ENCODE assay signal across 22 cellular contexts in the genomic region with DNA sequence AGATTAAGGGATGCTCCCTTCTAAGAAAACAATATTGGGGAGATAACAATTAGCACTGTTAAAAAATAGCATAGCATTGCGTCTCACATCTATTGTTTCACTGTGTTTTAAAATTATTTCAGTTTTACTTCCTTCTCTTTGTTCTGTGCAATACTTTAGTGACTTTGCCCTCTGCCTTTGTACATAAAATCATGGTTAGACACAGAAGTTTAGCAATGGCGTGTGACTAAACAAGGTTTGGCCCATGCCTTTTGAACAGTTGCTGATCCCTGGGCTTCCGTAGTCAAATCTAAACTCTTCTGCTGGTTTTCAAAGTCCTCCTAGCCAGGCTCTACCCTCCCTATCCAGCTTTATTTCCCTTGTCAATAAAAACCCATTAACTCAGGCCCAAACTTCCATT.
"Had no signal": no experiment of that assay in that cellular context is flagged by ENCODE, and none has a peak within 500 bp of the region (broad histone marks: within the 10 kb centered on the region; RNA-seq: fewer than 3 reads in every experiment).

No MANE protein-coding gene starts in this region.

- H3K36me3 ChIP-seq: right lobe of liver, thoracic aorta had no signal

- H3K4me3 ChIP-seq: right lobe of liver, thoracic aorta had no signal

- H3K27ac ChIP-seq: right lobe of liver, thoracic aorta had no signal

- H3K4me1 ChIP-seq: right lobe of liver had no signal

- DNase-seq: activated B cell treated with CpG ODN at 0.5 μM for 24 hours; activated CD4-positive, alpha-beta T cell treated with anti-CD3 and anti-CD28 coated beads, Interleukin-2, amount 50 U/mL, for 1 hour; activated CD8-positive, alpha-beta T cell treated with anti-CD3 and anti-CD28 coated beads for 36 hours; activated gamma-delta T cell treated with Interleukin-2 at 50 U/mL for 16 hours; activated naive CD4-positive, alpha-beta T cell treated with anti-CD3 and anti-CD28 coated beads, Interleukin-2, amount 50 U/mL, for 16 hours; activated T-cell treated with anti-CD3 and anti-CD28 coated beads, Interleukin-2, amount 50 U/mL, for 4 hours; amygdala; caudate nucleus; endodermal cell; foreskin fibroblast; head of caudate nucleus; hypothalamus; immature natural killer cell; kidney; right lobe of liver; stimulated activated CD4-positive, alpha-beta T cell treated with anti-CD3 and anti-CD28 coated beads, Interleukin-4, amount 100 ng/mL, for 24 hours; T-helper 2 cell; trophoblast cell had no signal

- H3K9me3 ChIP-seq: right lobe of liver, thoracic aorta had no signal

- ATAC-seq: activated CD8-positive, alpha-beta T cell treated with anti-CD3 and anti-CD28 coated beads for 36 hours; activated T-cell treated with anti-CD3 and anti-CD28 coated beads, Interleukin-2, amount 50 U/mL, for 4 hours; activated T-helper 17 cell treated with anti-CD3 and anti-CD28 coated beads, Interleukin-2, amount 50 U/mL, for 72 hours; esophagus mucosa; right lobe of liver; stimulated activated effector memory CD8-positive, alpha-beta T cell treated with anti-CD3 and anti-CD28 coated beads, Interleukin-12 subunit alpha, Interleukin-12 subunit beta, amount 100 ng/mL, for 72 hours had no signal

- H3K27me3 ChIP-seq: right lobe of liver had no signal
